7 cellular contexts compared by ENCODE assay signal in the genomic region with DNA sequence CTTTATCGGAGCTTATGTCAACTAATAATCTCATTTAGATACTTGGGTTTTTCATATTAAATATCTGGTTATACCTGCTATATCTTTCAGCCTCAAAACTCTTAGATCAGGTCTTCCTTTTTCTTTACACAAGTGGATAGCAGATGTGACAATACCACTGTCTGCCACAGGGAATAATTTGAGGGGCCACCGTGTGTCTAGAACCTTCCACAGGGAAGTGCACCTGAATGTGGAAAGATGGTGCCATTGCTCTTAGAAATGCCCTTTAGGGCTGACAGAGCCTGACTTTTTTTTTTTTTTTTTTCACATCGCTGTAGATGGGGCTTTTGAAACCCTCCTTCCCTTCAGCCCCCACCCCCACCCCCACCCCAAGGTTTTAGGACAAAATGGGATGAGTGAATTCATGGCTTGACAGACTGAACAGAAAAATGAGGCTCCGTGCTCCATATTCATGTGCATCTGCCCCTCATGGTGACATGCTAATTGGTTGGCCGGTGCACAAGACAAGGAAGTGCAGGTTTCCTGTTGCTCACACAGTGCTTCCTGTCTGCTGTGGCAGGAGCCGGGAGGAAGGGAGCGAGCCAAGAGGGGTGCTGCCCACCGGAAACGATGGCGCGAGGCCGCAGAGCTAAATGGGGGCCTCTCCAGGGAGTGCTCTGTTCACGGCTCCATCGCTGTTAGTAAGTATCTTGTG.
DNase-seq lines count a peak whose midpoint lies in the region; ATAC-seq and TF ChIP-seq lines count a peak whose summit lies in the region.

No MANE protein-coding gene starts in this region.

- H4K20me1 ChIP-seq in neural progenitor cell (ENCODE audit: low read depth): no peaks in the 10 kb centered on the region

- no peak overlapping the region for H3K4me3 Mint-ChIP-seq in neural progenitor cell

- H2AFZ ChIP-seq in neural progenitor cell (replicated peaks): no peak overlapping the region

- peak; percentile 37 for DNase-seq in activated CD4-positive, CD25-positive, alpha-beta regulatory T cell treated with anti-CD3 and anti-CD28 coated beads, Interleukin-2, amount 50 U/mL, for 16 hours (ENCODE audit: low read depth, low spot score)
- DNase-seq in coronary artery (ENCODE audit: low spot score) (no peak), neural progenitor cell (ENCODE audit: low spot score) (no peak), NCI-H1436 (lab: John Stamatoyannopoulos, UW) (no peak)
- DNase-seq in stimulated activated CD4-positive, alpha-beta T cell treated with anti-CD3 and anti-CD28 coated beads, Interleukin-12 subunit alpha, Interleukin-12 subunit beta, amount 100 ng/mL, for 4 hours: peak; percentile 46

- no peaks in the 10 kb centered on the region for H3K79me2 ChIP-seq in neural progenitor cell (ENCODE audit: low read depth)

- no peaks in the 10 kb centered on the region for H3K36me3 ChIP-seq in neural progenitor cell

- H3K36me3 Mint-ChIP-seq in neural progenitor cell: peaks cover 2% of the 10 kb centered on the region

- peaks cover 20% of the 10 kb centered on the region for H3K9me3 Mint-ChIP-seq in neural progenitor cell

- TF ChIP-seq CTCF in coronary artery (IDR thresholded peaks at IDR 0.05) (no peak), neural progenitor cell (IDR thresholded peaks at IDR 0.05) (no peak)

- H3K9me3 ChIP-seq in neural progenitor cell (ENCODE audit: low read depth): no peaks in the 10 kb centered on the region

- H3K4me1 ChIP-seq in neural progenitor cell: no peaks in the 10 kb centered on the region

- H3K27ac ChIP-seq in coronary artery (peak overlapping the region in 1 of 2 donors; percentile 70), neural progenitor cell (no peak overlapping the region)

- H3K27me3 ChIP-seq in neural progenitor cell: no peaks in the 10 kb centered on the region

- peaks cover 8% of the 10 kb centered on the region for H3K27me3 Mint-ChIP-seq in neural progenitor cell (ENCODE audit: insufficient read depth, low read depth)

- H3K4me3 ChIP-seq in coronary artery: peak overlapping the region; percentile 42
- no peak overlapping the region for H3K4me3 ChIP-seq in neural progenitor cell

- ATAC-seq in GM19328 (IDR thresholded peaks at IDR 0.05; ENCODE audit: unreplicated experiment) (peak; percentile 95), HG03432 (IDR thresholded peaks at IDR 0.05; ENCODE audit: unreplicated experiment) (peak; percentile 97)

- H3K4me1 Mint-ChIP-seq in neural progenitor cell: peaks cover 11% of the 10 kb centered on the region

- H3K9ac ChIP-seq in neural progenitor cell: no peak overlapping the region

- no peak overlapping the region for H3K27ac Mint-ChIP-seq in neural progenitor cell

- H3F3A ChIP-seq in neural progenitor cell (ENCODE audit: low read depth): no peaks in the 10 kb centered on the region

- no peak overlapping the region for H3K4me2 ChIP-seq in neural progenitor cell

Comparison
In these comparisons a context has a peak if more than half of its experiments do, and no peak if none do; other contexts are left out.
1. DNase-seq: peak in activated CD4-positive, CD25-positive, alpha-beta regulatory T cell treated with anti-CD3 and anti-CD28 coated beads, Interleukin-2, amount 50 U/mL, for 16 hours (single experiment) and stimulated activated CD4-positive, alpha-beta T cell treated with anti-CD3 and anti-CD28 coated beads, Interleukin-12 subunit alpha, Interleukin-12 subunit beta, amount 100 ng/mL, for 4 hours (single experiment); none in coronary artery (single experiment), neural progenitor cell (single experiment) and NCI-H1436 (single experiment).